ENCODE assay signal across 8 cellular contexts in the genomic region with DNA sequence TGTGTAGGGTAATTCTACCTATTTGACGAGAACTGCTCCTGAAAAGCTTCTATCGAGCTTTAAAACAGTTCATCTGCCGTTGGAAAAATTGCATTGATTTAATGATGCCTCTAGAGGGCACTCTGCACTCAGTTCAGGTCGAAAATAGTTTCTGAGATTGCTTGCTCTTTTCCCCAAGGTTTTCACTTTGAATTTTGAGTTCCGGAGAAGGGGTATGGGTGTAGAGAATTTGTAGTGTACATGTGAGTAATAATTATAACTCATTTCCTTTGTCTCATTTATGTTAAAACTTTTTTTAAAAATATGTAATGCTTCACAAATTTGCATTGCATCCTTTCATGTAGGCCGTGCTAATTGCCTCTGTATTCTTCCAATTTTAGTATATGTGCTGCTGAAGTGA. TPM values are rescaled to one million over a fixed set of nuclear protein-coding genes. Genes with fewer than 3 reads are reported as not detected.
DNase-seq lines count a peak whose midpoint lies in the region; ATAC-seq and TF ChIP-seq lines count a peak whose summit lies in the region.

No MANE protein-coding gene starts in this region.

- peak overlapping the region; percentile 60 for H3K4me3 Mint-ChIP-seq in activated T-cell treated with anti-CD3 and anti-CD28 coated beads, Interleukin-2, amount 50 U/mL, for 4 hours
- no peak overlapping the region for H3K4me3 Mint-ChIP-seq in mesothelial cell of epicardium

- POLR2A ChIA-PET in Panc1 (lab: Charles Lee), result no interaction called here

- H3K4me3 ChIP-seq in Panc1 (ENCODE audit: low read depth in 2 of 2, low read length in 2 of 2), result no peak overlapping the region

- no peaks in the 10 kb centered on the region for H3K4me1 ChIP-seq in Panc1 (ENCODE audit: control insufficient read depth, insufficient read depth, low read length)

- H3K27me3 Mint-ChIP-seq in activated T-cell treated with anti-CD3 and anti-CD28 coated beads, Interleukin-2, amount 50 U/mL, for 4 hours (ENCODE audit: low read depth), result no peaks in the 10 kb centered on the region
- peaks cover 22% of the 10 kb centered on the region for H3K27me3 Mint-ChIP-seq in mesothelial cell of epicardium (ENCODE audit: low read depth)

- in situ Hi-C loops in Panc1 (cut with HindIII; ENCODE audit: low pct_unique_long_range_greater_than_20kb, low sequenced_read_pairs), result no loop called here

- H3K9me3 Mint-ChIP-seq in activated T-cell treated with anti-CD3 and anti-CD28 coated beads, Interleukin-2, amount 50 U/mL, for 4 hours, result no peaks in the 10 kb centered on the region
- H3K9me3 Mint-ChIP-seq in mesothelial cell of epicardium, result no peaks in the 10 kb centered on the region

- CTCF ChIA-PET in Panc1 (lab: Charles Lee), result interaction anchor here (0.5 to 1.2 kb wide), 4 partner anchors 60 to 890 kb away, joined by 3 to 4 read pairs (median 3); no protein-coding TSS in a partner anchor

- H3K36me3 ChIP-seq in Panc1 (ENCODE audit: control insufficient read depth, insufficient read depth, low read length), result no peaks in the 10 kb centered on the region

- H3K27me3 ChIP-seq in Panc1 (ENCODE audit: control insufficient read depth, insufficient read depth, low read length), result no peaks in the 10 kb centered on the region

- H3K27ac ChIP-seq in Panc1 (ENCODE audit: low read length), result no peak overlapping the region

- H3K4me1 Mint-ChIP-seq in activated T-cell treated with anti-CD3 and anti-CD28 coated beads, Interleukin-2, amount 50 U/mL, for 4 hours (ENCODE audit: low read depth), result peaks cover 54% of the 10 kb centered on the region
- H3K4me1 Mint-ChIP-seq in mesothelial cell of epicardium, result peaks cover 7% of the 10 kb centered on the region

- BruUV-seq in Panc1 (replicated peaks; lab: Mats Ljungman, UMichigan), result no TSS peak

- intact Hi-C loops in Panc1 (cut with micrococcal nuclease; ENCODE audit: unreplicated experiment), result loop anchor here (2.0 to 5.0 kb wide), 2 partner anchors 60 to 545 kb away; no protein-coding TSS in a partner anchor

- peak; percentile 35 to 44 for ATAC-seq in activated T-cell treated with anti-CD3 and anti-CD28 coated beads, Interleukin-2, amount 50 U/mL, for 4 hours
- ATAC-seq in HG02885 (IDR thresholded peaks at IDR 0.05; ENCODE audit: poor library complexity, unreplicated experiment) (peak; percentile 38), Panc1 (no peak), GM19023 (IDR thresholded peaks at IDR 0.05; ENCODE audit: unreplicated experiment) (no peak)

- TF ChIP-seq CTCF in Panc1 (IDR thresholded peaks at IDR 0.05) (peak; percentile 77; the same call in 1 of the 2 replicates), mesothelial cell of epicardium (IDR thresholded peaks at IDR 0.05; ENCODE audit: unreplicated experiment) (peak; percentile 65)

- no peaks in the 10 kb centered on the region for H3K9me3 ChIP-seq in Panc1 (ENCODE audit: control insufficient read depth, insufficient read depth, low read depth, low read length)

- no peak overlapping the region for H3K27ac Mint-ChIP-seq in mesothelial cell of epicardium

- no peak for DNase-seq in activated T-cell treated with anti-CD3 and anti-CD28 coated beads, Interleukin-2, amount 50 U/mL, for 4 hours
- DNase-seq in activated T-cell treated with anti-CD3 and anti-CD28 coated beads for 4 hours (no peak), Panc1 (ENCODE audit: low read depth, low spot score) (peak; percentile 15), cerebellar cortex (ENCODE audit: low spot score) (peak; percentile 49), mesothelial cell of epicardium (ENCODE audit: low spot score in 2 of 2, unreplicated experiment in 2 of 2) (no peak), 8988T (no peak)

- no peaks in the 10 kb centered on the region for H3K36me3 Mint-ChIP-seq in activated T-cell treated with anti-CD3 and anti-CD28 coated beads, Interleukin-2, amount 50 U/mL, for 4 hours (ENCODE audit: insufficient read depth)
- no peaks in the 10 kb centered on the region for H3K36me3 Mint-ChIP-seq in mesothelial cell of epicardium

RNA-seq across cellular contexts. Expression of gene TNIP3, which starts 28.4 kb away (rescaled TPM):
- 10 to 100 TPM in 2 of 3 donors, 1 to 10 TPM in 1; 7.4 to 21.9 (median 20.6) TPM for total RNA-seq in activated T-cell treated with anti-CD3 and anti-CD28 coated beads, Interleukin-2, amount 50 U/mL, for 4 hours
- not detected for total RNA-seq in Panc1 (2021; ENCODE audit: unreplicated experiment)
- not detected for polyA plus RNA-seq in Panc1 (2012; ENCODE audit: insufficient read length)
- 0.27 to 0.51 TPM (median 0.27 TPM) in 3 replicates for total RNA-seq in mesothelial cell of epicardium

Comparison
In these comparisons a context has a peak if more than half of its experiments do, and no peak if none do; other contexts are left out.
1. ATAC-seq: peak in activated T-cell treated with anti-CD3 and anti-CD28 coated beads, Interleukin-2, amount 50 U/mL, for 4 hours (2 of 2) and HG02885 (single experiment); none in Panc1 (single experiment) and GM19023 (single experiment).
2. DNase-seq: peak in Panc1 (single experiment) and cerebellar cortex (single experiment); none in activated T-cell treated with anti-CD3 and anti-CD28 coated beads, Interleukin-2, amount 50 U/mL, for 4 hours (single experiment), activated T-cell treated with anti-CD3 and anti-CD28 coated beads for 4 hours (single experiment), mesothelial cell of epicardium (0 of 2) and 8988T (single experiment).